In genomic region chr3:122416966-122417365, GRCh38 we compare ENCODE assay signal across 8 cellular contexts. TPM values are rescaled to one million over a fixed set of nuclear protein-coding genes. Genes with fewer than 3 reads are reported as not detected.
DNase-seq lines count a peak whose midpoint lies in the region; ATAC-seq and TF ChIP-seq lines count a peak whose summit lies in the region.

No MANE protein-coding gene starts in this region.

- no peaks in the 10 kb centered on the region for H3K9me3 Mint-ChIP-seq in CD8-positive, alpha-beta memory T cell
- no peaks in the 10 kb centered on the region for H3K9me3 Mint-ChIP-seq in endothelial cell (ENCODE audit: unreplicated experiment)

- H4K20me1 ChIP-seq in PC-9 (ENCODE audit: insufficient read depth) (no peaks in the 10 kb centered on the region), osteoblast (ENCODE audit: insufficient read depth, low read length) (peaks cover 2% of the 10 kb centered on the region)

- H3K4me2 ChIP-seq in PC-9 (peak overlapping the region; percentile 96), osteoblast (ENCODE audit: insufficient read depth, low read length) (peak overlapping the region; percentile 89)

- H3K27ac ChIP-seq in CD8-positive, alpha-beta memory T cell (ENCODE audit: low read depth, low read length): peak overlapping the region; percentile 91
- H3K27ac ChIP-seq in PC-9 (peak overlapping the region; percentile 76), osteoblast (ENCODE audit: low read depth, low read length) (peak overlapping the region; percentile 98)

- H3K4me1 Mint-ChIP-seq in CD8-positive, alpha-beta memory T cell: peaks cover 42 to 66% (median 63%) of the 10 kb centered on the region in 3 donors
- H3K4me1 Mint-ChIP-seq in endothelial cell (ENCODE audit: unreplicated experiment): peaks cover 18% of the 10 kb centered on the region

- no peaks in the 10 kb centered on the region for H3K9me3 ChIP-seq in CD8-positive, alpha-beta memory T cell (ENCODE audit: low read length)
- no peaks in the 10 kb centered on the region for H3K9me3 ChIP-seq in PC-9 (ENCODE audit: insufficient read depth, low read depth)
- no peaks in the 10 kb centered on the region for H3K9me3 ChIP-seq in osteoblast (ENCODE audit: low read depth, low read length)

- H3F3A ChIP-seq in PC-9 (ENCODE audit: insufficient read depth, low read depth): peaks cover 34% of the 10 kb centered on the region

- peak overlapping the region; percentile 74 for H3K4me3 ChIP-seq in CD8-positive, alpha-beta memory T cell (ENCODE audit: low read length)
- peak overlapping the region; percentile 76 for H3K4me3 ChIP-seq in PC-9
- peak overlapping the region; percentile 98 for H3K4me3 ChIP-seq in osteoblast (ENCODE audit: insufficient read depth, low read length)

- peaks cover 27% of the 10 kb centered on the region for H3K4me1 ChIP-seq in CD8-positive, alpha-beta memory T cell (ENCODE audit: insufficient read depth, low read length)
- peaks cover 19% of the 10 kb centered on the region for H3K4me1 ChIP-seq in PC-9 (replicated peaks; ENCODE audit: insufficient read depth)
- H3K4me1 ChIP-seq in osteoblast (ENCODE audit: insufficient read depth, low read length): peaks cover 14% of the 10 kb centered on the region

- H3K36me3 ChIP-seq in CD8-positive, alpha-beta memory T cell (ENCODE audit: insufficient read depth, low read length): no peaks in the 10 kb centered on the region
- H3K36me3 ChIP-seq in PC-9 (ENCODE audit: low read depth): peaks cover 1% of the 10 kb centered on the region; the same call in 1 of the 2 replicates
- peaks cover 9% of the 10 kb centered on the region for H3K36me3 ChIP-seq in osteoblast (ENCODE audit: insufficient read depth, low read length)

- H2AFZ ChIP-seq in PC-9 (peak overlapping the region; percentile 78; the same call in 1 of the 2 replicates), osteoblast (ENCODE audit: low read length) (peak overlapping the region; percentile 97)

- POLR2A ChIA-PET in CD8-positive, alpha-beta memory T cell (lab: Charles Lee): interaction anchor here (2.3 to 3.4 kb wide), 3 partner anchors 15 to 97 kb away, joined by 11 to 45 read pairs (median 27); partner anchors contain the start of genes FAM162A, KPNA1 and MIX23
- POLR2A ChIA-PET in PC-9 (lab: Charles Lee; ENCODE audit: unreplicated experiment): interaction anchor here (0.5 to 1.2 kb wide), 3 partner anchors 33 to 381 kb away, joined by 3 to 12 read pairs (median 7); partner anchors contain the start of gene FAM162A

- no peak for ATAC-seq in HG03139 (IDR thresholded peaks at IDR 0.05; ENCODE audit: unreplicated experiment)

- DNase-seq in CD8-positive, alpha-beta memory T cell: no peak
- DNase-seq in PC-9 (peak in 1 of 2 experiments; percentile 16), endothelial cell (ENCODE audit: low spot score) (peak; percentile 3), osteoblast (ENCODE audit: insufficient read length, low spot score, missing footprints) (no peak), NCI-H82 (lab: John Stamatoyannopoulos, UW) (no peak), cerebellum (ENCODE audit: low spot score) (no peak), NCI-H2107 treated with DMSO at 0.1 percent for 48 hours (lab: John Stamatoyannopoulos, UW; ENCODE audit: unreplicated experiment) (no peak)

- no peaks in the 10 kb centered on the region for H3K9me2 ChIP-seq in PC-9 (ENCODE audit: insufficient read depth)

- H3K27me3 ChIP-seq in CD8-positive, alpha-beta memory T cell (ENCODE audit: insufficient read depth, low read length, poor library complexity, severe bottlenecking): no peaks in the 10 kb centered on the region
- H3K27me3 ChIP-seq in PC-9 (ENCODE audit: insufficient read depth, low read depth) (no peaks in the 10 kb centered on the region), osteoblast (ENCODE audit: insufficient read depth, low read length) (no peaks in the 10 kb centered on the region)

- peak overlapping the region; percentile 97 to 100 (median 100) for H3K27ac Mint-ChIP-seq in CD8-positive, alpha-beta memory T cell
- H3K27ac Mint-ChIP-seq in endothelial cell (ENCODE audit: unreplicated experiment): peak overlapping the region; percentile 100

- intact Hi-C loops in PC-9 (cut with micrococcal nuclease; ENCODE audit: unreplicated experiment): loop anchor here (1.0 kb wide), 2 partner anchors 33 to 97 kb away; partner anchors contain the start of genes FAM162A and KPNA1

- CTCF ChIA-PET in CD8-positive, alpha-beta memory T cell (lab: Charles Lee): interaction anchor here (0.7 to 2.0 kb wide), 5 partner anchors 31 to 263 kb away, joined by 3 to 9 read pairs (median 5); partner anchors contain the start of genes FAM162A and KPNA1
- CTCF ChIA-PET in PC-9 (lab: Charles Lee): interaction anchor here (0.6 to 1.4 kb wide), 3 partner anchors 33 to 449 kb away, joined by 5 to 10 read pairs (median 6); partner anchors contain the start of gene FAM162A

- no peak for TF ChIP-seq CTCF in PC-9 (conservative IDR thresholded peaks at IDR 0.05)
- TF ChIP-seq CTCF in endothelial cell (IDR thresholded peaks at IDR 0.05; ENCODE audit: unreplicated experiment): no peak
- TF ChIP-seq CTCF in osteoblast (IDR thresholded peaks at IDR 0.05; ENCODE audit: extremely low read depth, low read depth, low read length): no peak

- peaks cover 0 to 49% (median 8%) of the 10 kb centered on the region in 3 donors for H3K36me3 Mint-ChIP-seq in CD8-positive, alpha-beta memory T cell
- no peaks in the 10 kb centered on the region for H3K36me3 Mint-ChIP-seq in endothelial cell (ENCODE audit: low read depth, unreplicated experiment)

- H3K79me2 ChIP-seq in PC-9 (ENCODE audit: low read depth): peaks cover 44% of the 10 kb centered on the region
- peaks cover 66% of the 10 kb centered on the region for H3K79me2 ChIP-seq in osteoblast (ENCODE audit: insufficient read depth, low read length)

- BruUV-seq in PC-9 (replicated peaks; lab: Mats Ljungman, UMichigan): no TSS peak

- H3K27me3 Mint-ChIP-seq in CD8-positive, alpha-beta memory T cell: peaks cover 0 to 4% of the 10 kb centered on the region in 2 donors
- H3K27me3 Mint-ChIP-seq in endothelial cell (ENCODE audit: unreplicated experiment): peaks cover 6% of the 10 kb centered on the region

- peak overlapping the region; percentile 93 to 100 (median 97) for H3K4me3 Mint-ChIP-seq in CD8-positive, alpha-beta memory T cell
- peak overlapping the region; percentile 98 for H3K4me3 Mint-ChIP-seq in endothelial cell (ENCODE audit: unreplicated experiment)

RNA-seq across cellular contexts. Expression of gene WDR5B, which starts 1.1 kb away (rescaled TPM):
- 1 to 10 TPM; 4.6 to 4.8 TPM for total RNA-seq in CD8-positive, alpha-beta memory T cell
- polyA plus RNA-seq in CD8-positive, alpha-beta memory T cell: 1.6 TPM
- 4.5 and 5.8 TPM in 2 replicates for total RNA-seq in PC-9 (2021)
- total RNA-seq in endothelial cell (ENCODE audit: unreplicated experiment): 3.1 TPM
- total RNA-seq in osteoblast: 9.8 and 10.9 TPM in 2 replicates
- 8.5 TPM for total RNA-seq in cerebellum

RNA-seq across cellular contexts. Expression of gene FAM162A, which starts 33.0 kb away (rescaled TPM):
- 10 to 100 TPM; 62.6 to 63.3 TPM for total RNA-seq in CD8-positive, alpha-beta memory T cell
- 113 TPM for polyA plus RNA-seq in CD8-positive, alpha-beta memory T cell
- total RNA-seq in PC-9 (2021): 36.8 and 41.0 TPM in 2 replicates
- total RNA-seq in endothelial cell (ENCODE audit: unreplicated experiment): 22.5 TPM
- 6.5 and 8.3 TPM in 2 replicates for total RNA-seq in osteoblast
- total RNA-seq in cerebellum: 9.4 TPM

RNA-seq across cellular contexts. Expression of gene MIX23, which starts 33.9 kb away (rescaled TPM):
- 100 to 1,000 TPM; 140 to 175 TPM for total RNA-seq in CD8-positive, alpha-beta memory T cell
- polyA plus RNA-seq in CD8-positive, alpha-beta memory T cell: 11.3 TPM
- total RNA-seq in PC-9 (2021): 44.8 and 63.6 TPM in 2 replicates
- total RNA-seq in endothelial cell (ENCODE audit: unreplicated experiment): 33.2 TPM
- total RNA-seq in osteoblast: 17.0 and 17.1 TPM in 2 replicates
- total RNA-seq in cerebellum: 16.2 TPM
